18 cellular contexts compared by ENCODE assay signal in genomic region chr5:62596096-62596495, GRCh38.
"Had no signal": no experiment of that assay in that cellular context is flagged by ENCODE, and none has a peak within 500 bp of the region (broad histone marks: within the 10 kb centered on the region; RNA-seq: fewer than 3 reads in every experiment).

No MANE protein-coding gene starts in this region.

- H3K9me3 ChIP-seq: neutrophil, sigmoid colon, thyroid gland had no signal

- H3K27me3 ChIP-seq: neutrophil, sigmoid colon, thyroid gland had no signal

- H3K36me3 ChIP-seq: neutrophil had no signal

- H3K9me3 Mint-ChIP-seq: activated CD4-positive, alpha-beta memory T cell treated with anti-CD3 and anti-CD28 coated beads, Interleukin-2, amount 10 ng/mL, durations not matched to agents 7 days and 5 days; brain; endodermal cell; natural killer cell treated with Interleukin-12 subunit alpha and Interleukin-12 subunit beta and Interleukin-15 and Interleukin-18, amount 100 ng/mL, for 72 hours had no signal

- H3K27me3 Mint-ChIP-seq: activated CD4-positive, alpha-beta memory T cell treated with anti-CD3 and anti-CD28 coated beads, Interleukin-2, amount 10 ng/mL, durations not matched to agents 7 days and 5 days; activated CD8-positive, alpha-beta memory T cell treated with anti-CD3 and anti-CD28 coated beads, Interleukin-2, amount 10 ng/mL, durations not matched to agents 7 days and 5 days; activated naive CD8-positive, alpha-beta T cell; natural killer cell treated with Interleukin-12 subunit alpha and Interleukin-12 subunit beta and Interleukin-15 and Interleukin-18, amount 100 ng/mL, for 72 hours had no signal

- DNase-seq: activated CD4-positive, alpha-beta memory T cell treated with anti-CD3 and anti-CD28 coated beads, Interleukin-2, amount 10 ng/mL, durations not matched to agents 7 days and 5 days; activated CD4-positive, alpha-beta T cell treated with anti-CD3 and anti-CD28 coated beads for 48 hours; activated CD4-positive, CD25-positive, alpha-beta regulatory T cell; activated CD8-positive, alpha-beta memory T cell treated with anti-CD3 and anti-CD28 coated beads, Interleukin-2, amount 10 ng/mL, durations not matched to agents 7 days and 5 days; central memory CD4-positive, alpha-beta T cell; endodermal cell; left cardiac atrium; mesendoderm; sigmoid colon; stimulated activated CD8-positive, alpha-beta memory T cell treated with anti-CD3 and anti-CD28 coated beads, Interleukin-4, amount 100 ng/mL, for 48 hours; stimulated activated naive CD4-positive, alpha-beta T cell; T-helper 9 cell; thyroid gland had no signal

- H3K4me1 Mint-ChIP-seq: activated CD4-positive, alpha-beta memory T cell treated with anti-CD3 and anti-CD28 coated beads, Interleukin-2, amount 10 ng/mL, durations not matched to agents 7 days and 5 days; activated CD8-positive, alpha-beta memory T cell treated with anti-CD3 and anti-CD28 coated beads, Interleukin-2, amount 10 ng/mL, durations not matched to agents 7 days and 5 days; brain had no signal

- H3K4me3 Mint-ChIP-seq: activated CD4-positive, alpha-beta memory T cell treated with anti-CD3 and anti-CD28 coated beads, Interleukin-2, amount 10 ng/mL, durations not matched to agents 7 days and 5 days; activated CD8-positive, alpha-beta memory T cell treated with anti-CD3 and anti-CD28 coated beads, Interleukin-2, amount 10 ng/mL, durations not matched to agents 7 days and 5 days; activated naive CD8-positive, alpha-beta T cell; brain; endodermal cell; natural killer cell treated with Interleukin-12 subunit alpha and Interleukin-12 subunit beta and Interleukin-15 and Interleukin-18, amount 100 ng/mL, for 72 hours had no signal

- H3K27ac Mint-ChIP-seq: activated CD4-positive, alpha-beta memory T cell treated with anti-CD3 and anti-CD28 coated beads, Interleukin-2, amount 10 ng/mL, durations not matched to agents 7 days and 5 days; activated naive CD8-positive, alpha-beta T cell; brain; endodermal cell; natural killer cell treated with Interleukin-12 subunit alpha and Interleukin-12 subunit beta and Interleukin-15 and Interleukin-18, amount 100 ng/mL, for 72 hours had no signal

- H3K4me3 ChIP-seq: sigmoid colon, thyroid gland had no signal

- H3K4me1 ChIP-seq: parathyroid adenoma, sigmoid colon had no signal

- ATAC-seq: activated CD8-positive, alpha-beta memory T cell treated with anti-CD3 and anti-CD28 coated beads, Interleukin-2, amount 10 ng/mL, durations not matched to agents 7 days and 5 days; left cardiac atrium; natural killer cell treated with Interleukin-12 subunit alpha and Interleukin-12 subunit beta and Interleukin-15 and Interleukin-18, amount 100 ng/mL, for 72 hours had no signal

- H3K9ac ChIP-seq: parathyroid adenoma had no signal
